In the genomic region with DNA sequence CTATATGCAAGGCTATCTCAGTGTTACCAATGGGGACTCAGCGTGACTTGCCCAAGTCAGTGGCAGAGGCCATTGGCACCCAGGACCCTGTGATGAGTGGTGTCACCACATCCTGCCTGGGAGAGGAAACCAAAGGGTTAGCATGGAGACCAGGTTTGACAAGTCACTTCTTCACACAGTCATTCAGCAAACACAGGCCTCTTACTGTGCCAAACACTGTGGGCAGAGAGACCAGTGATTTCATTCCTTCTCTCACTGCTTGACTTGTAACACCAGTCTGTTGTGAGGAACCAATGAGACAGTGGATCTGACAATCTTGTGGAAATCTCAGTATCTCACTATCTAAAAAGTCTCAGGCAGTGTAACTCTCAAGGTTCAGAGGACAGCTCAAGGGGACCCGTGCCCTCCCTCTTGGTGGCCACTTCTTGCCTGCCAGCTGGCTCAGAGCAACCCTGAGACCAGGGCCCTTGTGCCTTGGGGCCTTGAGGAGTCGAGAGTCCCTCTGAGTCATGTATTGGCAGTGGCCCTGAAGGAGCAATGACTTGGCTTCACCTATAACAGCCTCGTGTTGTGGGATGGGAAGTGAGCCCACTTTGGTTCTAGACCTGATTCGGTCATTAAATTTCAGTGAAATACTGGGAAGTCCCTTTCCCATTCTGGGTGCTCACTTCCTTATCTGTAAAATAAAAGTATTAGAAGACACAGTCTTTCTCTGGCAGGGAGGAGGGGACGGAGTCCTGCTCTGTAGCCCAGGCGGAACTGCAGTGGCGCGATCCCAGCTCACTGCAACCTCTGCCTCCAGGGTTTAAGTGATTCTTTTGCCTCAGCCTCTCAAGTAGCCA, we compare ENCODE assay signal across 1 cellular context.
TF ChIP-seq lines count a peak whose summit lies in the region.

No MANE protein-coding gene starts in this region.

TF ChIP-seq in HepG2, 621 proteins besides CTCF, POLR2A, EP300 and RAD21 (continued from another document):
- no peak for TF ChIP-seq ZBTB49 (CRISPR knock-in tag; IDR thresholded peaks at IDR 0.05; ENCODE audit: borderline replicate concordance)
- TF ChIP-seq HNF1B (CRISPR knock-in tag; IDR thresholded peaks at IDR 0.05) = no peak
- TF ChIP-seq FOXM1 (CRISPR knock-in tag; IDR thresholded peaks at IDR 0.05) = no peak
- TF ChIP-seq, protein P1, sequence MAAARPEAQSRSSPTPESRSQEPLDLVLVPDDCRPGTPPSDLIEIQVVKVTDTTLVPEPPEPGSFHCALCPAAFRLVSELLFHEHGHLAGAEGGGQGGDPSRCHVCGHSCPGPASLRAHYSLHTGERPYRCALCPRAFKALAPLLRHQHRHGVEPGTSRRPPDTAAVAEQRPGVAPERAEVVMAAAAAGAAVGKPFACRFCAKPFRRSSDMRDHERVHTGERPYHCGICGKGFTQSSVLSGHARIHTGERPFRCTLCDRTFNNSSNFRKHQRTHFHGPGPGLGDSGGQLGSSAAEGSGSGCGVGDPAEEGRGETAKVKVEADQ (CRISPR knock-in tag; IDR thresholded peaks at IDR 0.05; ENCODE audit: borderline replicate concordance) = no peak
- TF ChIP-seq ZNF335 (CRISPR knock-in tag; IDR thresholded peaks at IDR 0.05) = no peak
